Comparison of ENCODE assay signal across 18 cellular contexts in genomic region chr2:136901732-136902131, GRCh38.
DNase-seq lines count a peak whose midpoint lies in the region; ATAC-seq lines count a peak whose summit lies in the region.
"Had no signal": no experiment of that assay in that cellular context is flagged by ENCODE, and none has a peak within 500 bp of the region (broad histone marks: within the 10 kb centered on the region; RNA-seq: fewer than 3 reads in every experiment).

No MANE protein-coding gene starts in this region.

- no peak overlapping the region for H3K14ac ChIP-seq in mesenchymal stem cell (ENCODE audit: low read length in 2 of 2)

- no peak overlapping the region for H2BK12ac ChIP-seq in mesenchymal stem cell (ENCODE audit: low read length in 2 of 2)

- no peaks in the 10 kb centered on the region for H3K9me3 ChIP-seq in mesenchymal stem cell (ENCODE audit: control insufficient read depth, low read length)
- H3K9me3 ChIP-seq: HAP-1, Peyer's patch, SJSA1 had no signal

- no peak overlapping the region for H3K4ac ChIP-seq in mesenchymal stem cell (ENCODE audit: low read depth in 1 of 2, low read length in 2 of 2)

- peak overlapping the region; percentile 67 for H3K27ac ChIP-seq in mesenchymal stem cell (ENCODE audit: low read length, poor library complexity, severe bottlenecking)
- H3K27ac ChIP-seq: 22Rv1, C4-2B, Peyer's patch, SJSA1 had no signal

- H3K4me2 ChIP-seq in mesenchymal stem cell (ENCODE audit: low read length, poor library complexity, severe bottlenecking), result no peak overlapping the region

- H3K23ac ChIP-seq in mesenchymal stem cell (ENCODE audit: low read length in 2 of 2), result no peak overlapping the region

- no peaks in the 10 kb centered on the region for H3K79me1 ChIP-seq in mesenchymal stem cell (replicated peaks; ENCODE audit: low read length, poor library complexity, severe bottlenecking)

- WGBS in mesenchymal stem cell, result 87% methylated on average over 2 of the region's 4 CpGs

- no peak overlapping the region for H4K91ac ChIP-seq in mesenchymal stem cell (ENCODE audit: low read length)

- no peak overlapping the region for H2BK5ac ChIP-seq in mesenchymal stem cell (ENCODE audit: low read depth, low read length, poor library complexity, severe bottlenecking)

- DNase-seq in NCI-H446 treated with DMSO at 0.1 percent for 48 hours (lab: John Stamatoyannopoulos, UW) (peak; percentile 3), NCI-H446 (lab: John Stamatoyannopoulos, UW) (no peak), NCI-H1092 treated with DMSO at 0.1 percent for 48 hours (lab: John Stamatoyannopoulos, UW) (peak; percentile 26), NCI-H69 (lab: John Stamatoyannopoulos, UW) (peak; percentile 73), mesenchymal stem cell (no peak), HuH-7.5 (ENCODE audit: low spot score) (no peak), SKM-1 treated with dmso at 0.1 percent for 144 hours (lab: John Stamatoyannopoulos, UW; ENCODE audit: unreplicated experiment) (no peak)
- DNase-seq: AML-193, KBM-7, NCI-H187, NCI-H526, Peyer's patch, T-cell had no signal

- H2BK15ac ChIP-seq in mesenchymal stem cell (ENCODE audit: low read depth, poor library complexity, severe bottlenecking), result no peak overlapping the region

- no peak overlapping the region for H4K8ac ChIP-seq in mesenchymal stem cell (ENCODE audit: low read length)

- no peak for ATAC-seq in HG02981 (IDR thresholded peaks at IDR 0.05; ENCODE audit: unreplicated experiment)
- ATAC-seq: T-cell had no signal

- no peaks in the 10 kb centered on the region for H3K36me3 ChIP-seq in mesenchymal stem cell (ENCODE audit: control insufficient read depth in 1 of 2, insufficient read depth in 2 of 2, low read depth in 1 of 2, low read length in 2 of 2)
- H3K36me3 ChIP-seq: HAP-1, Peyer's patch, SJSA1 had no signal

- H3K4me3 ChIP-seq in mesenchymal stem cell (ENCODE audit: insufficient read depth in 1 of 2, low read depth in 1 of 2, low read length in 2 of 2), result no peak overlapping the region
- H3K4me3 ChIP-seq: HAP-1, Peyer's patch, SJSA1 had no signal

- H2AK5ac ChIP-seq in mesenchymal stem cell (ENCODE audit: low read length, severe bottlenecking), result no peak overlapping the region

- no peak overlapping the region for H3K18ac ChIP-seq in mesenchymal stem cell (ENCODE audit: low read depth in 1 of 2, low read length in 2 of 2)

- H3K9ac ChIP-seq in mesenchymal stem cell (ENCODE audit: low read length), result no peak overlapping the region

- H2BK120ac ChIP-seq in mesenchymal stem cell (ENCODE audit: low read depth, low read length), result no peak overlapping the region

- H3K4me1 ChIP-seq in mesenchymal stem cell (ENCODE audit: control insufficient read depth, insufficient read depth, low read depth, low read length), result peaks cover 6% of the 10 kb centered on the region
- H3K4me1 ChIP-seq: HAP-1, Peyer's patch, SJSA1 had no signal

- H3K27me3 ChIP-seq in mesenchymal stem cell (ENCODE audit: control insufficient read depth in 1 of 2, insufficient read depth in 1 of 2, low read length in 2 of 2), result no peaks in the 10 kb centered on the region
- H3K27me3 ChIP-seq: Peyer's patch, SJSA1 had no signal

- H2AFZ ChIP-seq in mesenchymal stem cell (ENCODE audit: low read depth, low read length), result no peak overlapping the region

Comparison
In these comparisons a context has a peak if more than half of its experiments do, and no peak if none do; other contexts are left out.
1. DNase-seq: peak in NCI-H446 treated with DMSO at 0.1 percent for 48 hours (single experiment), NCI-H1092 treated with DMSO at 0.1 percent for 48 hours (single experiment) and NCI-H69 (single experiment); none in NCI-H446 (0 of 2), mesenchymal stem cell (single experiment), HuH-7.5 (single experiment) and SKM-1 treated with dmso at 0.1 percent for 144 hours (single experiment).